Comparison of ENCODE assay signal across 9 cellular contexts in the genomic region with DNA sequence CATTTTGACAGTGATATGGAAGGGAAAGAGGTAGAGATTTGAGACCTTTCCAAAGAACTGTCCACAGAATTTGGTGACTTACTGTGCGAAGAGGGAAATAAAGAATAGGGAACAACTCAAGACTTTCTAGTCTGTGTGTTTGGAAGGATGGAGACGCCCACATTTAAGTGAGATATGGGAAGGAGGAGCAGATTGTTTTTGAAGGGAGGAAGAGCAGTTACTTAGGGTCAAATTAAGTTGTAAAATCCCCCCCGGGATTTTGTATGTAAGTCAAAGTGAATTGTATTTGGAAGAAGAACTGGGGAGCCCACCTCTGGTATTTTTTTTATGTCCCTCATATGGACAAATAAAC. TPM values are rescaled to one million over a fixed set of nuclear protein-coding genes. Genes with fewer than 3 reads are reported as not detected.
DNase-seq lines count a peak whose midpoint lies in the region; ATAC-seq and TF ChIP-seq lines count a peak whose summit lies in the region.
"Had no signal": no experiment of that assay in that cellular context is flagged by ENCODE, and none has a peak within 500 bp of the region (broad histone marks: within the 10 kb centered on the region; RNA-seq: fewer than 3 reads in every experiment).

No MANE protein-coding gene starts in this region.

- WGBS in IMR-90 (ENCODE audit: extremely low coverage in 2 of 2, insufficient read length in 1 of 2), 2 experiments = no CpG with 5 or more reads among the region's 3 CpGs

- H3K27me3 ChIP-seq in A673 (replicated peaks; ENCODE audit: insufficient read depth, low read depth, low read length, poor library complexity) (no peaks in the 10 kb centered on the region), IMR-90 (ENCODE audit: control insufficient read depth, insufficient read depth, low read length) (no peaks in the 10 kb centered on the region), muscle layer of duodenum (ENCODE audit: low read depth, low read length) (no peaks in the 10 kb centered on the region)

- H2BK15ac ChIP-seq in IMR-90 (ENCODE audit: low read depth, low read length) = no peak overlapping the region

- 0 out of 2 replicates have a peak overlapping the region, but pooled peaks have one; percentile 94 for H3K56ac ChIP-seq in IMR-90 (ENCODE audit: extremely low read depth, insufficient read depth, low read length)

- H4K91ac ChIP-seq in IMR-90 (ENCODE audit: insufficient read depth, low read depth, low read length) = no peak overlapping the region

- in situ Hi-C loops in IMR-90 (cut with MboI; ENCODE audit: low sequenced_read_pairs) = loop anchor here (10.0 kb wide), 1 partner anchor 154 kb away; the partner anchor contains the start of gene HMGB1

- H4K8ac ChIP-seq in IMR-90 (ENCODE audit: low read depth in 2 of 2, low read length in 2 of 2) = no peak overlapping the region

- H3K9ac ChIP-seq in IMR-90 (ENCODE audit: low read depth, low read length) = peak overlapping the region; percentile 89; the same call in 1 of the 2 replicates

- dilution Hi-C loops in IMR-90 (cut with HindIII; ENCODE audit: low sequenced_read_pairs, unreplicated experiment) = no loop called here

- peaks cover 13 to 36% of the 10 kb centered on the region in 2 experiments for H3K79me1 ChIP-seq in IMR-90 (ENCODE audit: low read depth in 1 of 2, low read length in 2 of 2)

- H3K4me3 ChIP-seq in A673 (ENCODE audit: low read depth, low read length, poor library complexity, severe bottlenecking) = peak overlapping the region; percentile 82
- H3K4me3 ChIP-seq in IMR-90 (ENCODE audit: insufficient read depth, low read depth, low read length) = peak overlapping the region; percentile 72
- H3K4me3 ChIP-seq in muscle layer of duodenum (ENCODE audit: low read depth in 1 of 2, low read length in 2 of 2) = peak overlapping the region; percentile 84 to 98

- no peak overlapping the region for H4K5ac ChIP-seq in IMR-90 (ENCODE audit: low read depth, low read length)

- H2AFZ ChIP-seq in IMR-90 (replicated peaks; ENCODE audit: low read length, poor library complexity) = no peak overlapping the region

- H4K20me1 ChIP-seq in IMR-90 (ENCODE audit: insufficient read depth, low read length) = peaks cover 6% of the 10 kb centered on the region; the same call in 1 of the 2 replicates

- no peak overlapping the region for H2BK120ac ChIP-seq in IMR-90 (ENCODE audit: low read depth, low read length)

- H3K14ac ChIP-seq in IMR-90 (replicated peaks; ENCODE audit: low read depth, low read length) = peak overlapping the region; percentile 98; the same call in 1 of the 2 replicates

- ATAC-seq in IMR-90 (ENCODE audit: low read depth) (no peak), HG02642 (IDR thresholded peaks at IDR 0.05; ENCODE audit: poor library complexity, unreplicated experiment) (no peak)

- no peak overlapping the region for H3K18ac ChIP-seq in IMR-90 (ENCODE audit: low read depth, low read length)

- DNase-seq in A673 (ENCODE audit: low spot score) = no peak
- DNase-seq in IMR-90 = no peak
- no peak for DNase-seq in stimulated activated CD4-positive, alpha-beta T cell treated with anti-CD3 and anti-CD28 coated beads, Interleukin-4, amount 100 ng/mL, for 1 hour
- no peak for DNase-seq in NCI-H226
- DNase-seq in T-helper 2 cell = no peak
- DNase-seq: NCI-H1930 had no signal

- CTCF ChIA-PET in A673 (lab: Charles Lee) (no interaction called here), IMR-90 (lab: Yijun Ruan, JAX) (interaction anchor here (0.7 to 1.8 kb wide), 2 partner anchors 172 to 486 kb away, joined by 3 to 4 read pairs; no protein-coding TSS in a partner anchor)

- no peak overlapping the region for H2BK20ac ChIP-seq in IMR-90 (ENCODE audit: low read depth, low read length)

- no peak overlapping the region for H3K4ac ChIP-seq in IMR-90 (ENCODE audit: low read depth, low read length)

- peak overlapping the region; percentile 4; the same call in 1 of the 2 replicates for H3K23ac ChIP-seq in IMR-90 (ENCODE audit: low read depth, low read length)

- no peak for TF ChIP-seq CTCF in A673 (conservative IDR thresholded peaks at IDR 0.05; ENCODE audit: low read depth, low read length)
- TF ChIP-seq CTCF in IMR-90 (conservative IDR thresholded peaks at IDR 0.05; ENCODE audit: low read depth, low read length) = no peak

- POLR2A ChIA-PET in A673 (lab: Charles Lee; ENCODE audit: low non-redundant PET) = no interaction called here
- POLR2A ChIA-PET in IMR-90 (lab: Charles Lee; ENCODE audit: unreplicated experiment) = no interaction called here

- H2AK9ac ChIP-seq in IMR-90 (replicated peaks; ENCODE audit: low read depth, low read length, poor library complexity) = no peak overlapping the region

- no peak for TF ChIP-seq RAD21 in IMR-90 (IDR thresholded peaks at IDR 0.05; ENCODE audit: low read length)

- peak overlapping the region; percentile 78 for H3K27ac ChIP-seq in A673 (ENCODE audit: low read depth, low read length, poor library complexity, severe bottlenecking)
- no peak overlapping the region for H3K27ac ChIP-seq in IMR-90 (ENCODE audit: insufficient read depth, low read length)
- H3K27ac ChIP-seq in cingulate gyrus (ENCODE audit: low read depth, low read length) = peak overlapping the region; percentile 100
- H3K27ac ChIP-seq in muscle layer of duodenum (ENCODE audit: low read length) = peak overlapping the region; percentile 97

- peaks cover 7% of the 10 kb centered on the region for H3K4me1 ChIP-seq in A673 (ENCODE audit: insufficient read depth, low read length, poor library complexity, severe bottlenecking)
- H3K4me1 ChIP-seq in IMR-90 (ENCODE audit: control insufficient read depth, insufficient read depth, low read length) = peaks cover 2% of the 10 kb centered on the region; the same call in 1 of the 2 replicates
- H3K4me1 ChIP-seq in muscle layer of duodenum (ENCODE audit: control insufficient read depth in 1 of 2, insufficient read depth in 2 of 2, low read length in 2 of 2) = peaks cover 12 to 27% of the 10 kb centered on the region in 2 donors

- H2BK5ac ChIP-seq in IMR-90 (ENCODE audit: low read depth, low read length, poor library complexity, severe bottlenecking) = peak overlapping the region; percentile 84

- peak overlapping the region; percentile 70; the same call in 1 of the 2 replicates for H3K4me2 ChIP-seq in IMR-90 (ENCODE audit: low read depth, low read length)

- H2AK5ac ChIP-seq in IMR-90 (ENCODE audit: low read depth, low read length) = no peak overlapping the region

- peaks cover 2% of the 10 kb centered on the region; the same call in 1 of the 2 replicates for H3K9me1 ChIP-seq in IMR-90 (ENCODE audit: insufficient read depth, low read length)

- BruUV-seq in A673 (replicated peaks; lab: Mats Ljungman, UMichigan) (no TSS peak), IMR-90 (replicated peaks; lab: Mats Ljungman, UMichigan) (no TSS peak)

- TF ChIP-seq POLR2A in IMR-90 (IDR thresholded peaks at IDR 0.05; ENCODE audit: low read depth, low read length) = no peak

- intact Hi-C loops in A673 (cut with micrococcal nuclease; ENCODE audit: unreplicated experiment) (loop anchor here (10.0 kb wide), 1 partner anchor 396 kb away; no protein-coding TSS in a partner anchor), IMR-90 (cut with micrococcal nuclease) (loop anchor here (10.0 kb wide), 1 partner anchor 364 kb away; no protein-coding TSS in a partner anchor)

- no peaks in the 10 kb centered on the region for H3K9me3 ChIP-seq in A673 (ENCODE audit: low read depth, low read length, poor library complexity, severe bottlenecking)
- H3K9me3 ChIP-seq in IMR-90 (ENCODE audit: control insufficient read depth, insufficient read depth, low read length) = no peaks in the 10 kb centered on the region
- H3K9me3 ChIP-seq in muscle layer of duodenum (ENCODE audit: control insufficient read depth in 1 of 2, low read length in 2 of 2) = no peaks in the 10 kb centered on the region

- H3K36me3 ChIP-seq in A673 (ENCODE audit: insufficient read depth, low read length, poor library complexity, severe bottlenecking) (peaks cover 17% of the 10 kb centered on the region), IMR-90 (ENCODE audit: control insufficient read depth, insufficient read depth, low read length) (peaks cover 8% of the 10 kb centered on the region), muscle layer of duodenum (ENCODE audit: control insufficient read depth in 1 of 2, insufficient read depth in 2 of 2, low read length in 2 of 2) (peaks cover 11 to 21% of the 10 kb centered on the region in 2 donors)

TF ChIP-seq in IMR-90, 13 proteins besides CTCF, POLR2A, EP300 and RAD21 (continues in another document):
- TF ChIP-seq MAZ (IDR thresholded peaks at IDR 0.05; ENCODE audit: borderline replicate concordance, low read depth, low read length) = no peak
- no peak for TF ChIP-seq NFE2L2 (IDR thresholded peaks at IDR 0.05; ENCODE audit: low read depth, low read length)
- TF ChIP-seq BHLHE40 (IDR thresholded peaks at IDR 0.05; ENCODE audit: low read depth, low read length) = no peak
- TF ChIP-seq USF2 (IDR thresholded peaks at IDR 0.05; ENCODE audit: low read depth, low read length) = no peak
- TF ChIP-seq, protein P1, sequence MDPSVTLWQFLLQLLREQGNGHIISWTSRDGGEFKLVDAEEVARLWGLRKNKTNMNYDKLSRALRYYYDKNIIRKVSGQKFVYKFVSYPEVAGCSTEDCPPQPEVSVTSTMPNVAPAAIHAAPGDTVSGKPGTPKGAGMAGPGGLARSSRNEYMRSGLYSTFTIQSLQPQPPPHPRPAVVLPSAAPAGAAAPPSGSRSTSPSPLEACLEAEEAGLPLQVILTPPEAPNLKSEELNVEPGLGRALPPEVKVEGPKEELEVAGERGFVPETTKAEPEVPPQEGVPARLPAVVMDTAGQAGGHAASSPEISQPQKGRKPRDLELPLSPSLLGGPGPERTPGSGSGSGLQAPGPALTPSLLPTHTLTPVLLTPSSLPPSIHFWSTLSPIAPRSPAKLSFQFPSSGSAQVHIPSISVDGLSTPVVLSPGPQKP (IDR thresholded peaks at IDR 0.05; ENCODE audit: borderline replicate concordance, low read depth, low read length) = no peak
- TF ChIP-seq SMC3 (IDR thresholded peaks at IDR 0.05; ENCODE audit: low read depth, low read length) = no peak
- TF ChIP-seq FOS (IDR thresholded peaks at IDR 0.05; ENCODE audit: low read depth, low read length) = no peak
- no peak for TF ChIP-seq RFX5 (IDR thresholded peaks at IDR 0.05; ENCODE audit: low read depth, low read length)
- no peak for TF ChIP-seq RCOR1 (IDR thresholded peaks at IDR 0.05; ENCODE audit: insufficient replicate concordance, low read length)
- no peak for TF ChIP-seq CEBPB (IDR thresholded peaks at IDR 0.05; ENCODE audit: low read depth, low read length)

RNA-seq across cellular contexts. Expression of gene USPL1, which starts 1.2 kb away (rescaled TPM):
- total RNA-seq in A673 (2021) (22.8 and 28.5 TPM in 2 replicates), IMR-90 (2012; rRNA removed) (15.4 and 22.5 TPM in 2 replicates)
- 8.3 and 12.1 TPM in 2 replicates for polyA plus RNA-seq in IMR-90 (2012; rRNA removed)
- 1.6 and 2.3 TPM in 2 replicates for polyA plus RNA-seq in IMR-90 (2012; cell fraction: cytosol; rRNA removed)
- 5.0 and 36.2 TPM in 2 replicates for polyA plus RNA-seq in IMR-90 (2012; cell fraction: nucleus; rRNA removed; ENCODE audit: low replicate concordance)
